ENCODE assay signal across 14 cellular contexts in the genomic region with DNA sequence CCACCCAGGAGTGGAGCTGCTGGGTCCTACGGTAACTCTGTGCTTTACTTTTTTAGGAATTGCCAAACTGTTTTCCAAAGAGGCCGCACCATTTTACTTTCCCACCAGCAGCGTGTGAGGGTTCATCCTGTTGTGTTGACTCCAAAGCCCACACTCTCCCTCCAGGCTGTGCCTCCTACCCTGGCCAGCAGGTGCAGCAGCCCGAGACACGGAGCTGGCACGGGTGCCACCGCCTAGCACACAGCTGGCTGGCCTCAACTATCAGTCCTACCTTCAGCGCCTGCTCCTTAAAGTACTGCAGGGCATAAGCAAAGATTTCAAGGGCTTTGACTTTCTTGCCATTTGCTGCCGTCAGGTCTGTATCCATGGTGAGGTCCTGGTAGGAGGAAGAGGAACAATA. TPM values are rescaled to one million over a fixed set of nuclear protein-coding genes. Genes with fewer than 3 reads are reported as not detected.
A peak's percentile ranks its signal among the peaks of the same experiment; 100 is the strongest.
DNase-seq lines count a peak whose midpoint lies in the region; ATAC-seq and TF ChIP-seq lines count a peak whose summit lies in the region.
"Had no signal": no experiment of that assay in that cellular context is flagged by ENCODE, and none has a peak within 500 bp of the region (broad histone marks: within the 10 kb centered on the region; RNA-seq: fewer than 3 reads in every experiment).

No MANE protein-coding gene starts in this region.

- H3K27me3 ChIP-seq in H9 (ENCODE audit: insufficient read depth, low read length), result no peaks in the 10 kb centered on the region
- no peaks in the 10 kb centered on the region for H3K27me3 ChIP-seq in dorsolateral prefrontal cortex
- no peaks in the 10 kb centered on the region for H3K27me3 ChIP-seq in sigmoid colon
- H3K27me3 ChIP-seq: BE2C had no signal

- H4K5ac ChIP-seq in H9 (ENCODE audit: insufficient read length, low read depth, low read length), result no peak overlapping the region

- H3T11ph ChIP-seq in H9 (ENCODE audit: low read length), result no peak overlapping the region

- H3K36me3 ChIP-seq in sigmoid colon, result peaks cover 0 to 16% (median 0%) of the 10 kb centered on the region in 4 donors
- H3K36me3 ChIP-seq: BE2C, HAP-1 had no signal

- H2BK15ac ChIP-seq in H9 (ENCODE audit: low read depth, low read length), result no peak overlapping the region

- no peak overlapping the region for H3K18ac ChIP-seq in H9 (ENCODE audit: insufficient read length, low read depth, low read length)

- no peak overlapping the region for H3K23ac ChIP-seq in H9 (ENCODE audit: insufficient read length, low read depth, low read length)

- H3K36me3 Mint-ChIP-seq in H9 (ENCODE audit: insufficient read depth in 1 of 3, low read depth in 3 of 3), result peaks cover 0 to 5% (median 0%) of the 10 kb centered on the region in 3 experiments; a peak in 2 of 7 replicates
- H3K36me3 Mint-ChIP-seq: CD4-positive, CD25-positive, alpha-beta regulatory T cell; CD8-positive, alpha-beta memory T cell had no signal

- no peaks in the 10 kb centered on the region for H3K9me3 ChIP-seq in H9 (ENCODE audit: control insufficient read depth, low read depth, low read length)
- H3K9me3 ChIP-seq in sigmoid colon, result no peaks in the 10 kb centered on the region
- H3K9me3 ChIP-seq: BE2C, HAP-1 had no signal

- H2AK5ac ChIP-seq in H9 (ENCODE audit: insufficient read length, low read length), result no peak overlapping the region

- H2BK120ac ChIP-seq in H9 (ENCODE audit: low read depth, low read length, poor library complexity, severe bottlenecking), result no peak overlapping the region

- H3K79me1 ChIP-seq in H9 (ENCODE audit: insufficient read depth, low read depth, low read length, poor library complexity, severe bottlenecking), result no peaks in the 10 kb centered on the region

- TF ChIP-seq CTCF in H9 (conservative IDR thresholded peaks at IDR 0.05) (peak; percentile 32; the same call in 2 of the 3 replicates), dorsolateral prefrontal cortex (IDR thresholded peaks at IDR 0.05 in 54 of 56, conservative IDR thresholded peaks at IDR 0.05 in 2 of 56; ENCODE audit: low read depth in 1 of 56, partially characterized antibody in 56 of 56) (peak in 1 of 56 donors; percentile 15), sigmoid colon (IDR thresholded peaks at IDR 0.05) (no peak)

- no peaks in the 10 kb centered on the region; a peak in 1 of 5 replicates for H3K9me3 Mint-ChIP-seq in H9

- no peak overlapping the region for H4K91ac ChIP-seq in H9 (ENCODE audit: insufficient read length, low read depth, low read length)

- H3K23me2 ChIP-seq in H9 (ENCODE audit: insufficient read length, low read depth, low read length, poor library complexity, severe bottlenecking), result no peaks in the 10 kb centered on the region

- no peak overlapping the region for H3K4ac ChIP-seq in H9 (ENCODE audit: low read depth, low read length)

- H3K4me1 ChIP-seq in H9 (ENCODE audit: insufficient read depth, low read length) (peaks cover 8% of the 10 kb centered on the region), sigmoid colon (no peaks in the 10 kb centered on the region)
- H3K4me1 ChIP-seq: BE2C had no signal

- H3K4me3 ChIP-seq in dorsolateral prefrontal cortex (peak overlapping the region in 5 of 59 donors; percentile 1 to 43 (median 13)), sigmoid colon (no peak overlapping the region)
- H3K4me3 ChIP-seq: HAP-1 had no signal

- no peak overlapping the region for H2BK5ac ChIP-seq in H9 (ENCODE audit: insufficient read length, low read length)

- H4K20me1 ChIP-seq in H9 (ENCODE audit: control insufficient read depth, insufficient read depth, insufficient read length), result no peaks in the 10 kb centered on the region

- intact Hi-C loops in dorsolateral prefrontal cortex (cut with DNase I), result no loop called here
- intact Hi-C loops in sigmoid colon (cut with DNase I), result no loop called here

- no peak overlapping the region for H3K4me3 Mint-ChIP-seq in H9
- H3K4me3 Mint-ChIP-seq: CD4-positive, CD25-positive, alpha-beta regulatory T cell; CD8-positive, alpha-beta memory T cell had no signal

- H3K56ac ChIP-seq in H9 (ENCODE audit: insufficient read length, low read depth, low read length), result no peak overlapping the region

- H3K27ac ChIP-seq in H9 (ENCODE audit: insufficient read length, low read depth, low read length), result no peak overlapping the region
- peak overlapping the region in 44 of 59 donors; percentile 7 to 86 (median 64) for H3K27ac ChIP-seq in dorsolateral prefrontal cortex
- H3K27ac ChIP-seq in sigmoid colon, result peak overlapping the region in 1 of 4 donors; percentile 38

- peaks cover 41 to 44% of the 10 kb centered on the region in 2 experiments for H3K4me1 Mint-ChIP-seq in H9
- H3K4me1 Mint-ChIP-seq: CD4-positive, CD25-positive, alpha-beta regulatory T cell; CD8-positive, alpha-beta memory T cell had no signal

- DNase-seq in H9 (no peak), dorsolateral prefrontal cortex (peak in 1 of 10 donors; percentile 16), sigmoid colon (peak; percentile 13), NCI-H1694 (lab: John Stamatoyannopoulos, UW) (no peak), glomerular visceral epithelial cell (ENCODE audit: extremely low spot score) (no peak)
- DNase-seq: ACHN; BE2C; C1 segment of cervical spinal cord; CD4-positive, CD25-positive, alpha-beta regulatory T cell; CD8-positive, alpha-beta memory T cell; COR-L47; GOT3 had no signal

- no peak overlapping the region for H4K8ac ChIP-seq in H9 (replicated peaks; ENCODE audit: insufficient read length, low read depth, low read length)

- no peak overlapping the region for H2BK12ac ChIP-seq in H9 (ENCODE audit: insufficient read length, low read depth, low read length)

- H3K27me3 Mint-ChIP-seq in H9 (ENCODE audit: low read depth), result peaks cover 15% of the 10 kb centered on the region

- TF ChIP-seq EP300 in sigmoid colon (IDR thresholded peaks at IDR 0.05), result no peak

- H3K14ac ChIP-seq in H9 (ENCODE audit: insufficient read depth, low read length), result no peak overlapping the region

- no peak overlapping the region for H2BK20ac ChIP-seq in H9 (ENCODE audit: low read depth, low read length, poor library complexity, severe bottlenecking)

- H2AFZ ChIP-seq in H9 (ENCODE audit: low read length), result no peak overlapping the region

- H3K4me2 ChIP-seq in H9 (ENCODE audit: insufficient read depth, insufficient read length, low read length), result no peak overlapping the region

- H3K9ac ChIP-seq in H9 (ENCODE audit: extremely low read depth, insufficient read length, low read length), result no peak overlapping the region

- no CpG with 5 or more reads among the region's 9 CpGs for WGBS in H9 (ENCODE audit: extremely low coverage, insufficient read length, low lambda C conversion rate)
- WGBS in sigmoid colon, 2 donors, result 79 to 89% methylated on average over 9 of the region's 9 CpGs

- TF ChIP-seq POLR2A in sigmoid colon (IDR thresholded peaks at IDR 0.05), result no peak

- no peaks in the 10 kb centered on the region for H3K79me2 ChIP-seq in H9 (ENCODE audit: insufficient read depth, low read length)

- no peak overlapping the region; a peak in 1 of 7 replicates for H3K27ac Mint-ChIP-seq in H9

- no peak for ATAC-seq in esophagus mucosa

RNA-seq across cellular contexts. Expression of a gene that starts 44.0 kb away (rescaled TPM):
- total RNA-seq in H9 (2021), result 2.9 and 3.2 TPM in 2 replicates
- 100 to 1,000 TPM in 118 of 120 experiments, 10 to 100 TPM in 2; 81.7 to 241 (median 174) TPM for total RNA-seq in dorsolateral prefrontal cortex
- total RNA-seq in sigmoid colon, result 10 to 100 TPM; 12.3 to 17.4 (median 15.4) TPM
- 1 to 10 TPM; 1.4 to 3.6 (median 3.0) TPM for polyA plus RNA-seq in sigmoid colon
- total RNA-seq in esophagus mucosa, result 3.9 TPM
- polyA plus RNA-seq: CD8-positive, alpha-beta memory T cell had no signal

Comparison
In these comparisons a context has a peak if more than half of its experiments do, and no peak if none do; other contexts are left out.
1. RNA of a gene that starts 44.0 kb away (total RNA-seq): 81.7 to 241 TPM in dorsolateral prefrontal cortex; 12.3 to 17.4 TPM in sigmoid colon, 3.9 TPM in esophagus mucosa (single experiment) and 2.9 to 3.2 TPM in H9; every median in the first group is over 4 times any median in the second.